Comparison of ENCODE assay signal across 10 cellular contexts in the genomic region with DNA sequence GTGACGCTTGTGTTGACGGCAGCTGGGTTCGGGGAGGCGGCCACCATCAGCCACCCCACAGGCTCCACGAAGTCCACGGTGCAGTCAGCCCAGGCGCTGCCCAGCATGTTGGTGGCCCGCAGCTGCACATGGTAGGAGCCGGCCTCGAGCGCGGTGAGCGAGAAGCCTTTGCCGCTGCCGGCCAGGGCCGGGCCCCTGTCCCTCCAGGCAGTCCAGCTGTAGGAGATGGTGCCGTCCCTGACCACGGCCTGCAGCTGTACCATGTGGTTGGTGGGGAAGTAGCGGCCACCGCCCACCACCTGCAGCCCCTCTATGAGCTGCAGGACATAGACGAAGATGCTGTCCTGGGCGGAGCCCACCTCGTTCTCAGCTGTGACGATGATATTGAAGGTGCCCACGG. TPM values are rescaled to one million over a fixed set of nuclear protein-coding genes. Genes with fewer than 3 reads are reported as not detected.
DNase-seq lines count a peak whose midpoint lies in the region; ATAC-seq and TF ChIP-seq lines count a peak whose summit lies in the region.
"Not testable (repeated sequence)": the region's sequence is repeated elsewhere in the genome, so short reads cannot be mapped to it uniquely, and the experiment has no call there.
"Had no signal": no experiment of that assay in that cellular context is flagged by ENCODE, and none has a peak within 500 bp of the region (broad histone marks: within the 10 kb centered on the region; RNA-seq: fewer than 3 reads in every experiment).

No MANE protein-coding gene starts in this region.

- CTCF ChIA-PET in WTC11 (lab: Charles Lee), result not testable (repeated sequence)

- ATAC-seq in WTC11, result not testable (repeated sequence)
- ATAC-seq in esophagus mucosa, result peak; percentile 46
- ATAC-seq in left lobe of liver, result peak; percentile 24

- not testable (repeated sequence) for H3K4me3 Mint-ChIP-seq in WTC11

- H3K27ac Mint-ChIP-seq in WTC11, result not testable (repeated sequence)

- not testable (repeated sequence) for H3K27me3 Mint-ChIP-seq in WTC11 (ENCODE audit: low read depth)

- H3K4me1 Mint-ChIP-seq in WTC11, result not testable (repeated sequence)

- DNase-seq in WTC11 (ENCODE audit: low spot score), result peak; percentile 10
- peak; percentile 0 for DNase-seq in astrocyte of the hippocampus (ENCODE audit: low read depth, low spot score)
- peak; percentile 0 for DNase-seq in globus pallidus (ENCODE audit: low spot score)
- DNase-seq in left lobe of liver (ENCODE audit: low spot score), result peak; percentile 36
- peak; percentile 63 for DNase-seq in posterior vena cava (ENCODE audit: low spot score)
- peak; percentile 27 for DNase-seq in ureter (ENCODE audit: low spot score)

- H3K36me3 Mint-ChIP-seq in WTC11, result not testable (repeated sequence)

- H3K9me3 Mint-ChIP-seq in WTC11, result not testable (repeated sequence)

- intact Hi-C loops in posterior vena cava (cut with DNase I), result not testable (repeated sequence)

- POLR2A ChIA-PET in WTC11 (lab: Charles Lee), result not testable (repeated sequence)

- not testable (repeated sequence) for TF ChIP-seq CTCF in WTC11 (IDR thresholded peaks at IDR 0.05)

RNA-seq across cellular contexts. Expression of gene NPIPA8, which starts 50.0 kb away (rescaled TPM):
- total RNA-seq in WTC11 (2021), result 6.8 to 32.4 TPM (median 22.7 TPM) in 3 replicates
- total RNA-seq in esophagus mucosa, result 5.8 TPM
- total RNA-seq in left lobe of liver, result 0.35 TPM
- 10 to 100 TPM in 1 of 2 donors, under 1 TPM in 1; 0.43 to 18.8 TPM for total RNA-seq in posterior vena cava
- 17.2 TPM for total RNA-seq in ureter
- total RNA-seq: CD4-positive, CD25-positive, alpha-beta regulatory T cell; GM23248; H7 had no signal

Comparison
In these comparisons a context has a peak if more than half of its experiments do, and no peak if none do; other contexts are left out.
1. DNase-seq: peak in every context shown above with its lines; median percentile 63 in posterior vena cava; 36 in left lobe of liver; 27 in ureter; 10 in WTC11; 0 in astrocyte of the hippocampus; 0 in globus pallidus.